In the genomic region with DNA sequence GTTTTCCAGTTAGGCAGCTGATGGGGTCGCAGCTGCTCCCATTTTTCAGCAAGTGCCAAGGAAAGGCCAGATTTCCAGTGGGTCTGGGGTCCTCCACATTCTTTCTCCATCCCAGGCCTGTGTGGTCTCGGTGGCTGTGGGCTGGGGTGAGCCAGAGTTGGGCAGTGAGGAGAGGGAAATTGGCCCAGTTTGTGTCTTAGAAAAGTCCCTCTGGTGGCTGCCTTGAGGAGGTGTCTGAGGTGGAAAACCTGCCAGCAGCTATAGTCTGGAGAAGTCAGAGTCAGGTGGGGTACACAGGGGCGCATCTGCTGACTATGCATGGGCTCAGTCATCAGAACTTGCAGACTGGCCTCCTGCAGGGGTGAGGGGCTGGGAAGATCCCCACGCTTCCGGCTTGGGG, we compare ENCODE assay signal across 12 cellular contexts. TPM values are rescaled to one million over a fixed set of nuclear protein-coding genes. Genes with fewer than 3 reads are reported as not detected.
A peak's percentile ranks its signal among the peaks of the same experiment; 100 is the strongest.
DNase-seq lines count a peak whose midpoint lies in the region; TF ChIP-seq lines count a peak whose summit lies in the region.
"Had no signal": no experiment of that assay in that cellular context is flagged by ENCODE, and none has a peak within 500 bp of the region (broad histone marks: within the 10 kb centered on the region; RNA-seq: fewer than 3 reads in every experiment).

No MANE protein-coding gene starts in this region.

- H3K9me3 Mint-ChIP-seq in chondrocyte (ENCODE audit: low read depth) (no peaks in the 10 kb centered on the region), progenitor cell of endocrine pancreas (ENCODE audit: low read depth) (no peaks in the 10 kb centered on the region)
- H3K9me3 Mint-ChIP-seq: CD8-positive, alpha-beta memory T cell; naive thymus-derived CD4-positive, alpha-beta T cell had no signal

- TF ChIP-seq POLR2A in uterus (IDR thresholded peaks at IDR 0.05): no peak

- H3K4me1 Mint-ChIP-seq in chondrocyte (ENCODE audit: low read depth): peaks cover 22% of the 10 kb centered on the region
- peaks cover 2% of the 10 kb centered on the region for H3K4me1 Mint-ChIP-seq in progenitor cell of endocrine pancreas (ENCODE audit: low read depth)

- H3K36me3 ChIP-seq in uterus: no peaks in the 10 kb centered on the region

- intact Hi-C loops in uterus (cut with DNase I; ENCODE audit: low total_unique reads): no loop called here

- H3K27me3 Mint-ChIP-seq in chondrocyte (ENCODE audit: low read depth) (no peaks in the 10 kb centered on the region), progenitor cell of endocrine pancreas (peaks cover 9% of the 10 kb centered on the region)
- H3K27me3 Mint-ChIP-seq: naive thymus-derived CD4-positive, alpha-beta T cell had no signal

- no peak overlapping the region for H3K27ac ChIP-seq in uterus

- H3K4me3 Mint-ChIP-seq in chondrocyte (ENCODE audit: unreplicated experiment) (no peak overlapping the region), progenitor cell of endocrine pancreas (ENCODE audit: low read depth) (no peak overlapping the region)
- H3K4me3 Mint-ChIP-seq: CD8-positive, alpha-beta memory T cell; naive thymus-derived CD4-positive, alpha-beta T cell had no signal

- DNase-seq in NOMO-1 treated with DMSO at 0.1 percent for 48 hours (lab: John Stamatoyannopoulos, UW; ENCODE audit: unreplicated experiment): peak; percentile 5
- no peak for DNase-seq in NOMO-1 treated with dmso at 0.1 percent for 144 hours (lab: John Stamatoyannopoulos, UW; ENCODE audit: unreplicated experiment)
- peak; percentile 26 for DNase-seq in M059J (ENCODE audit: low read depth)
- no peak for DNase-seq in chondrocyte (ENCODE audit: low spot score)
- DNase-seq in progenitor cell of endocrine pancreas (ENCODE audit: low spot score, unreplicated experiment): no peak
- DNase-seq in uterus: no peak
- DNase-seq in DMS79 treated with DMSO at 0.1 percent for 48 hours (lab: John Stamatoyannopoulos, UW): no peak
- no peak for DNase-seq in NCI-H1694 (lab: John Stamatoyannopoulos, UW)
- DNase-seq: amniotic stem cell; CD8-positive, alpha-beta memory T cell; naive thymus-derived CD4-positive, alpha-beta T cell; stimulated activated naive CD8-positive, alpha-beta T cell treated with anti-CD3 and anti-CD28 coated beads, Interleukin-15, Interleukin-2, amounts not matched to agents 100 U/mL and 50 U/mL, for 24 hours had no signal

- no peaks in the 10 kb centered on the region for H3K36me3 Mint-ChIP-seq in chondrocyte (ENCODE audit: low read depth)
- H3K36me3 Mint-ChIP-seq in progenitor cell of endocrine pancreas (ENCODE audit: insufficient read depth): no peaks in the 10 kb centered on the region
- H3K36me3 Mint-ChIP-seq: CD8-positive, alpha-beta memory T cell; naive thymus-derived CD4-positive, alpha-beta T cell had no signal

- H3K4me3 ChIP-seq in uterus: no peak overlapping the region

- TF ChIP-seq CTCF in chondrocyte (IDR thresholded peaks at IDR 0.05): peak; percentile 73
- TF ChIP-seq CTCF in progenitor cell of endocrine pancreas (IDR thresholded peaks at IDR 0.05; ENCODE audit: unreplicated experiment): peak; percentile 38
- peak in 2 of 4 experiments; percentile 13 to 20 for TF ChIP-seq CTCF in uterus (IDR thresholded peaks at IDR 0.05)

- peaks cover 0 to 5% of the 10 kb centered on the region in 2 donors for H3K4me1 ChIP-seq in uterus

- no peaks in the 10 kb centered on the region for H3K27me3 ChIP-seq in uterus

- no peaks in the 10 kb centered on the region for H3K9me3 ChIP-seq in uterus

- H3K27ac Mint-ChIP-seq in chondrocyte (ENCODE audit: unreplicated experiment): no peak overlapping the region
- H3K27ac Mint-ChIP-seq in progenitor cell of endocrine pancreas: no peak overlapping the region
- H3K27ac Mint-ChIP-seq: naive thymus-derived CD4-positive, alpha-beta T cell had no signal

RNA-seq across cellular contexts. Expression of a gene that starts 30.5 kb away (rescaled TPM):
- not detected in 2 replicates for total RNA-seq in M059J (2014; rRNA removed; shearing (Covaris generic))
- total RNA-seq in chondrocyte (not detected in 3 replicates), progenitor cell of endocrine pancreas (not detected in 2 replicates), uterus (under 1 TPM in 1 of 4 donors, not detected in 3; 0.41 TPM)
- total RNA-seq: CD8-positive, alpha-beta memory T cell; naive thymus-derived CD4-positive, alpha-beta T cell had no signal

RNA-seq across cellular contexts. Expression of a gene that starts 46.6 kb away (rescaled TPM):
- 3.3 and 9.4 TPM in 2 replicates for total RNA-seq in M059J (2014; rRNA removed; shearing (Covaris generic))
- total RNA-seq in chondrocyte: 17.4 to 21.4 TPM (median 18.1 TPM) in 3 replicates
- 30.6 and 30.8 TPM in 2 replicates for total RNA-seq in progenitor cell of endocrine pancreas
- 10 to 100 TPM in 3 of 4 donors, under 1 TPM in 1; 0.88 to 38.5 (median 19.9) TPM for total RNA-seq in uterus

RNA-seq across cellular contexts. Expression of a gene that starts 46.6 kb away (rescaled TPM):
- 59.6 and 75.3 TPM in 2 replicates for total RNA-seq in M059J (2014; rRNA removed; shearing (Covaris generic))
- 31.5 to 41.4 TPM (median 36.9 TPM) in 3 replicates for total RNA-seq in chondrocyte
- total RNA-seq in progenitor cell of endocrine pancreas: 51.4 and 54.0 TPM in 2 replicates
- total RNA-seq in uterus: 10 to 100 TPM; 29.2 to 52.7 (median 36.9) TPM

Comparison
In these comparisons a context has a peak if more than half of its experiments do, and no peak if none do; other contexts are left out.
1. DNase-seq: peak in NOMO-1 treated with DMSO at 0.1 percent for 48 hours (single experiment) and M059J (single experiment); none in NOMO-1 treated with dmso at 0.1 percent for 144 hours (single experiment), chondrocyte (single experiment), progenitor cell of endocrine pancreas (single experiment), uterus (0 of 2), DMS79 treated with DMSO at 0.1 percent for 48 hours (single experiment) and NCI-H1694 (single experiment).